8 cellular contexts compared by ENCODE assay signal in genomic region chr3:51538459-51539290, GRCh38. TPM values are rescaled to one million over a fixed set of nuclear protein-coding genes. Genes with fewer than 3 reads are reported as not detected.
DNase-seq lines count a peak whose midpoint lies in the region; ATAC-seq and TF ChIP-seq lines count a peak whose summit lies in the region.

Gene RAD54L2, plus strand, starts transcription at chr3:51538719. Its CDS starts 51,702 bp downstream, at chr3:51590421.

- TF ChIP-seq CTCF in fibroblast of pulmonary artery (IDR thresholded peaks at IDR 0.05; ENCODE audit: low read length, missing control alignments) (no peak), nephron (IDR thresholded peaks at IDR 0.05; ENCODE audit: unreplicated experiment in 3 of 3) (peak in 2 of 3 experiments; percentile 21 to 34)

- peak within 1 kb of the TSS; percentile 81 for H3K4me3 ChIP-seq in fibroblast of pulmonary artery (replicated peaks; ENCODE audit: low read depth, low read length)

- ATAC-seq in GM21390 (IDR thresholded peaks at IDR 0.05; ENCODE audit: unreplicated experiment): peak; percentile 75
- peak; percentile 82 for ATAC-seq in stimulated activated naive CD8-positive, alpha-beta T cell treated with anti-CD3 and anti-CD28 coated beads, Interleukin-15, Interleukin-2, amounts not matched to agents 100 U/mL and 50 U/mL, for 24 hours

- H3K36me3 Mint-ChIP-seq in nephron (ENCODE audit: low read depth): peaks cover 9% of the 10 kb centered on the region

- peak; percentile 80 for DNase-seq in DMS53 (lab: John Stamatoyannopoulos, UW)
- peak; percentile 66 for DNase-seq in HuH-7.5 (ENCODE audit: low spot score)
- peak; percentile 84 for DNase-seq in RPMI7951 (ENCODE audit: low read depth)
- peak; percentile 71 for DNase-seq in activated T-helper 9 cell treated with anti-CD3 and anti-CD28 coated beads, Interleukin-2, amount 50 U/mL, for 16 hours (ENCODE audit: low read depth)
- peak; percentile 88 for DNase-seq in fibroblast of pulmonary artery (ENCODE audit: low read depth)
- DNase-seq in stimulated activated naive CD8-positive, alpha-beta T cell treated with anti-CD3 and anti-CD28 coated beads, Interleukin-15, Interleukin-2, amounts not matched to agents 100 U/mL and 50 U/mL, for 24 hours: peak; percentile 86

- H3K27me3 Mint-ChIP-seq in nephron (ENCODE audit: low read depth): peaks cover 5% of the 10 kb centered on the region

- H3K9me3 Mint-ChIP-seq in nephron: no peaks in the 10 kb centered on the region

- peaks cover 14% of the 10 kb centered on the region for H3K4me1 Mint-ChIP-seq in nephron

- H3K4me3 Mint-ChIP-seq in nephron: peak within 1 kb of the TSS; percentile 91 to 97 (median 96)

- peak within 1 kb of the TSS; percentile 94 to 97 (median 96) for H3K27ac Mint-ChIP-seq in nephron

RNA-seq across cellular contexts. Expression of gene RAD54L2, which starts in this region (rescaled TPM):
- total RNA-seq in RPMI7951 (2014; rRNA removed; shearing (Covaris generic)): 6.5 and 7.0 TPM in 2 replicates

Comparison
In these comparisons a context has a peak if more than half of its experiments do, and no peak if none do; other contexts are left out.
1. Peak in every context shown above with its lines: DNase-seq, ATAC-seq and H3K4me3 ChIP-seq.